Comparison of ENCODE assay signal across 8 cellular contexts in genomic region chr14:104752735-104753527, GRCh38. TPM values are rescaled to one million over a fixed set of nuclear protein-coding genes. Genes with fewer than 3 reads are reported as not detected.
DNase-seq lines count a peak whose midpoint lies in the region; ATAC-seq and TF ChIP-seq lines count a peak whose summit lies in the region.

SIVA1 (plus strand) TSS chr14:104753147; CDS start chr14:104753202, 55 bp downstream.

- peak; percentile 100 for DNase-seq in AG20443 (ENCODE audit: low spot score)
- peak; percentile 99 for DNase-seq in NCI-H510A (lab: John Stamatoyannopoulos, UW)
- DNase-seq in activated CD4-positive, alpha-beta T cell treated with anti-CD3 and anti-CD28 coated beads for 1 hour, result peak; percentile 99
- DNase-seq in cerebellum (ENCODE audit: low spot score), result peak; percentile 100
- peak; percentile 100 for DNase-seq in islet precursor cell
- DNase-seq in stimulated activated CD4-positive, alpha-beta T cell treated with anti-CD3 and anti-CD28 coated beads, Interleukin-12 subunit alpha, Interleukin-12 subunit beta, amount 100 ng/mL, for 48 hours (ENCODE audit: low read depth in 2 of 3, low spot score in 1 of 3), result peak; percentile 99 to 100 (median 99)

- ATAC-seq in HG03432 (IDR thresholded peaks at IDR 0.05; ENCODE audit: unreplicated experiment), result peak; percentile 89

- peak; percentile 79 for TF ChIP-seq POLR2A in GM19099 (IDR thresholded peaks at IDR 0.05; ENCODE audit: extremely low read depth, insufficient read length, low read depth)

RNA-seq across cellular contexts. Expression of gene SIVA1, which starts in this region (rescaled TPM):
- 16.9 TPM for total RNA-seq in cerebellum

Comparison
In these comparisons a context has a peak if more than half of its experiments do, and no peak if none do; other contexts are left out.
1. Peak in every context shown above with its lines: DNase-seq and ATAC-seq.